17 cellular contexts compared by ENCODE assay signal in the genomic region with DNA sequence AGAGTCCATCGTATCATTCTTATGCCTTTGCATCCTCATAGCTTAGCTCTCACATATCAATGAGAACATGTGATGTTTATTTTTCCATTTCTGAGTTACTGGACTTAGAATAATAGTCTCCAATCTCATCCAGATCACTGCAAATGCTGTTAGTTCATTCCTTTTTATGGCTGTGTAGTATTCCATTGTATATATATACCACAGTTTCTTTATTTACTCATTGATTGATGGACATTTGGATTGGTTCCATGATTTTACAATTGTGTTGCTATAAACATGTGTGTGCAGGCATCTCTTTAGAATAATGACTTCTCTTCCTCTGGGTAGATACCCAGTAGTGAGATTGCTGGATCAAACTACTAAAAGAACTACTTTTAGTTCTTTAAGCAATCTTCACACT. TPM values are rescaled to one million over a fixed set of nuclear protein-coding genes. Genes with fewer than 3 reads are reported as not detected.
DNase-seq lines count a peak whose midpoint lies in the region; ATAC-seq and TF ChIP-seq lines count a peak whose summit lies in the region.
"Had no signal": no experiment of that assay in that cellular context is flagged by ENCODE, and none has a peak within 500 bp of the region (broad histone marks: within the 10 kb centered on the region; RNA-seq: fewer than 3 reads in every experiment).

No MANE protein-coding gene starts in this region.

- no peaks in the 10 kb centered on the region for H3K79me2 ChIP-seq in SK-N-SH (ENCODE audit: insufficient read depth)

- TF ChIP-seq EP300 in SK-N-SH (IDR thresholded peaks at IDR 0.05; ENCODE audit: borderline replicate concordance in 1 of 2, low read depth in 1 of 2, low read length in 1 of 2) = no peak

- no peaks in the 10 kb centered on the region for H3K27me3 Mint-ChIP-seq in endodermal cell (ENCODE audit: insufficient read depth)
- H3K27me3 Mint-ChIP-seq: B cell; CD4-positive, alpha-beta T cell had no signal

- no peak for ATAC-seq in SK-N-SH treated with all-trans-retinoic acid at 6 μM for 48 hours
- ATAC-seq: A549; CD8-positive, alpha-beta T cell had no signal

- H3K4me1 ChIP-seq in SK-N-SH (ENCODE audit: control insufficient read depth in 1 of 2, insufficient read depth in 2 of 2, low read depth in 1 of 2, low read length in 1 of 2) (no peaks in the 10 kb centered on the region), endodermal cell (ENCODE audit: control insufficient read depth, insufficient read depth, low read length) (no peaks in the 10 kb centered on the region)
- H3K4me1 ChIP-seq: A549 had no signal

- H3K4me1 Mint-ChIP-seq in endodermal cell = peaks cover 4% of the 10 kb centered on the region

- TF ChIP-seq RAD21 in SK-N-SH (IDR thresholded peaks at IDR 0.05; ENCODE audit: low read length) = no peak

- no peaks in the 10 kb centered on the region for H3F3A ChIP-seq in SK-N-SH (replicated peaks; ENCODE audit: insufficient read depth)

- H3K9ac ChIP-seq in SK-N-SH = no peak overlapping the region
- no peak overlapping the region for H3K9ac ChIP-seq in endodermal cell (ENCODE audit: extremely low read depth, low read length, poor library complexity, severe bottlenecking)
- H3K9ac ChIP-seq: BLaER1 treated with 17β-estradiol and CSF1 and Interleukin-3, amounts not matched to agents 10 nM and 100 nM had no signal

- H3K9me3 Mint-ChIP-seq in endodermal cell = peaks cover 48% of the 10 kb centered on the region

- H3K4me2 ChIP-seq in SK-N-SH = no peak overlapping the region
- H3K4me2 ChIP-seq: A549; BLaER1 treated with 17β-estradiol and CSF1 and Interleukin-3, amounts not matched to agents 10 nM and 100 nM had no signal

- H2AFZ ChIP-seq in SK-N-SH (ENCODE audit: low read depth) = no peak overlapping the region

- CTCF ChIA-PET in SK-N-SH (lab: Yijun Ruan, JAX) = no interaction called here

- peaks cover 7% of the 10 kb centered on the region for H3K36me3 Mint-ChIP-seq in endodermal cell (ENCODE audit: low read depth)

- H3K9me3 ChIP-seq in SK-N-SH = no peaks in the 10 kb centered on the region
- H3K9me3 ChIP-seq in endodermal cell (ENCODE audit: control insufficient read depth, low read length) = peaks cover 56% of the 10 kb centered on the region
- peaks cover 3% of the 10 kb centered on the region for H3K9me3 ChIP-seq in MG63

- H3K27me3 ChIP-seq in SK-N-SH (ENCODE audit: insufficient read depth) (no peaks in the 10 kb centered on the region), endodermal cell (ENCODE audit: control insufficient read depth, insufficient read depth, low read length, poor library complexity, severe bottlenecking) (no peaks in the 10 kb centered on the region), MG63 (no peaks in the 10 kb centered on the region)
- H3K27me3 ChIP-seq: BLaER1 treated with 17β-estradiol and CSF1 and Interleukin-3, amounts not matched to agents 10 nM and 100 nM had no signal

- no peaks in the 10 kb centered on the region for H4K20me1 ChIP-seq in SK-N-SH (ENCODE audit: insufficient read depth)
- H4K20me1 ChIP-seq: BLaER1 treated with 17β-estradiol and CSF1 and Interleukin-3, amounts not matched to agents 10 nM and 100 nM had no signal

- H3K36me3 ChIP-seq in SK-N-SH (replicated peaks in 1 of 2; ENCODE audit: control insufficient read depth in 1 of 2, insufficient read depth in 2 of 2, low read length in 1 of 2) = no peaks in the 10 kb centered on the region
- no peaks in the 10 kb centered on the region for H3K36me3 ChIP-seq in endodermal cell (ENCODE audit: control insufficient read depth, insufficient read depth, low read length)
- H3K36me3 ChIP-seq in MG63 = no peaks in the 10 kb centered on the region
- H3K36me3 ChIP-seq: BLaER1 treated with 17β-estradiol and CSF1 and Interleukin-3, amounts not matched to agents 10 nM and 100 nM had no signal

- DNase-seq in SK-N-SH (no peak), endodermal cell (no peak), NCI-H226 (no peak), MG63 (no peak)
- DNase-seq: AML-193; Caco-2; Calu3; CD4-positive, alpha-beta T cell; CD8-positive, alpha-beta T cell; DMS79 treated with DMSO at 0.1 percent for 48 hours; GF-D8 had no signal

- H3K4me3 Mint-ChIP-seq in endodermal cell = no peak overlapping the region
- H3K4me3 Mint-ChIP-seq: B cell; CD4-positive, alpha-beta T cell; CD8-positive, alpha-beta T cell had no signal

- WGBS in SK-N-SH (ENCODE audit: low lambda C conversion rate) = 80% methylated on average over 1 of the region's 1 CpG
- WGBS in endodermal cell (ENCODE audit: insufficient coverage in 1 of 2, insufficient read length in 1 of 2), 2 experiments = 100% methylated on average over 1 of the region's 1 CpG; no CpG with 5 or more reads in 1 of the 2 experiments

- H3K27ac Mint-ChIP-seq in endodermal cell = no peak overlapping the region
- H3K27ac Mint-ChIP-seq: B cell; CD4-positive, alpha-beta T cell; CD8-positive, alpha-beta T cell had no signal

- H3K4me3 ChIP-seq in SK-N-SH (ENCODE audit: low read depth in 2 of 2, low read length in 1 of 2) (no peak overlapping the region), endodermal cell (ENCODE audit: low read length) (peak overlapping the region; percentile 35), MG63 (no peak overlapping the region)
- H3K4me3 ChIP-seq: A549; BLaER1 treated with 17β-estradiol and CSF1 and Interleukin-3, amounts not matched to agents 10 nM and 100 nM had no signal

- H3K9me2 ChIP-seq in SK-N-SH = no peaks in the 10 kb centered on the region

- H3K27ac ChIP-seq in SK-N-SH (ENCODE audit: low read depth in 2 of 2, low read length in 1 of 2) = no peak overlapping the region
- H3K27ac ChIP-seq in endodermal cell (ENCODE audit: low read depth, low read length) = no peak overlapping the region
- H3K27ac ChIP-seq: 22Rv1; A549; BLaER1 treated with 17β-estradiol and CSF1 and Interleukin-3, amounts not matched to agents 10 nM and 100 nM; C4-2B had no signal

- POLR2A ChIA-PET in SK-N-SH (lab: Yijun Ruan, JAX) = no interaction called here

- TF ChIP-seq CTCF in SK-N-SH (IDR thresholded peaks at IDR 0.05) (no peak), endodermal cell (conservative IDR thresholded peaks at IDR 0.05) (no peak)

TF ChIP-seq in SK-N-SH treated with all-trans-retinoic acid at 6 μM for 48 hours, 23 proteins besides CTCF, POLR2A, EP300 and RAD21:
- no peak for TF ChIP-seq RARB (CRISPR knock-in tag; IDR thresholded peaks at IDR 0.05)
- TF ChIP-seq ZNF8 (CRISPR knock-in tag; IDR thresholded peaks at IDR 0.05) = peak; percentile 91

TF ChIP-seq in SK-N-SH, 30 proteins besides CTCF, POLR2A, EP300 and RAD21:
- TF ChIP-seq SMC3 (IDR thresholded peaks at IDR 0.05; ENCODE audit: low read depth, low read length) (no peak), GATA2 (CRISPR knock-in tag; IDR thresholded peaks at IDR 0.05) (no peak), TEAD4 (IDR thresholded peaks at IDR 0.05; ENCODE audit: borderline replicate concordance, insufficient read depth) (no peak), ELF1 (IDR thresholded peaks at IDR 0.05) (no peak), RXRA (IDR thresholded peaks at IDR 0.05; ENCODE audit: borderline replicate concordance, low read depth) (no peak), SIN3A (IDR thresholded peaks at IDR 0.05; ENCODE audit: borderline replicate concordance, low read depth, low read length) (no peak), RFX5 (IDR thresholded peaks at IDR 0.05; ENCODE audit: low read length) (no peak), POLR2AphosphoS5 (IDR thresholded peaks at IDR 0.05; ENCODE audit: low read depth, low read length) (no peak)
- TF ChIP-seq, protein P1, sequence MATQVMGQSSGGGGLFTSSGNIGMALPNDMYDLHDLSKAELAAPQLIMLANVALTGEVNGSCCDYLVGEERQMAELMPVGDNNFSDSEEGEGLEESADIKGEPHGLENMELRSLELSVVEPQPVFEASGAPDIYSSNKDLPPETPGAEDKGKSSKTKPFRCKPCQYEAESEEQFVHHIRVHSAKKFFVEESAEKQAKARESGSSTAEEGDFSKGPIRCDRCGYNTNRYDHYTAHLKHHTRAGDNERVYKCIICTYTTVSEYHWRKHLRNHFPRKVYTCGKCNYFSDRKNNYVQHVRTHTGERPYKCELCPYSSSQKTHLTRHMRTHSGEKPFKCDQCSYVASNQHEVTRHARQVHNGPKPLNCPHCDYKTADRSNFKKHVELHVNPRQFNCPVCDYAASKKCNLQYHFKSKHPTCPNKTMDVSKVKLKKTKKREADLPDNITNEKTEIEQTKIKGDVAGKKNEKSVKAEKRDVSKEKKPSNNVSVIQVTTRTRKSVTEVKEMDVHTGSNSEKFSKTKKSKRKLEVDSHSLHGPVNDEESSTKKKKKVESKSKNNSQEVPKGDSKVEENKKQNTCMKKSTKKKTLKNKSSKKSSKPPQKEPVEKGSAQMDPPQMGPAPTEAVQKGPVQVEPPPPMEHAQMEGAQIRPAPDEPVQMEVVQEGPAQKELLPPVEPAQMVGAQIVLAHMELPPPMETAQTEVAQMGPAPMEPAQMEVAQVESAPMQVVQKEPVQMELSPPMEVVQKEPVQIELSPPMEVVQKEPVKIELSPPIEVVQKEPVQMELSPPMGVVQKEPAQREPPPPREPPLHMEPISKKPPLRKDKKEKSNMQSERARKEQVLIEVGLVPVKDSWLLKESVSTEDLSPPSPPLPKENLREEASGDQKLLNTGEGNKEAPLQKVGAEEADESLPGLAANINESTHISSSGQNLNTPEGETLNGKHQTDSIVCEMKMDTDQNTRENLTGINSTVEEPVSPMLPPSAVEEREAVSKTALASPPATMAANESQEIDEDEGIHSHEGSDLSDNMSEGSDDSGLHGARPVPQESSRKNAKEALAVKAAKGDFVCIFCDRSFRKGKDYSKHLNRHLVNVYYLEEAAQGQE (IDR thresholded peaks at IDR 0.05; ENCODE audit: low read depth, low read length) = no peak

RNA-seq across cellular contexts. Expression of a gene that starts 21.0 kb away (rescaled TPM):
- polyA plus RNA-seq in SK-N-SH (2012; rRNA removed) = 28.4 and 36.1 TPM in 2 replicates
- polyA plus RNA-seq in SK-N-SH (2012; cell fraction: cytosol; rRNA removed) = 29.4 and 31.6 TPM in 2 replicates
- 64.7 and 89.2 TPM in 2 replicates for polyA plus RNA-seq in SK-N-SH (2012; cell fraction: nucleus; rRNA removed)
- 10 to 100 TPM; 38.8 to 43.0 TPM for total RNA-seq in endodermal cell
- 19.8 TPM for polyA plus RNA-seq in endodermal cell (2013, experiment 1 of 2)
- 17.0 TPM for polyA plus RNA-seq in endodermal cell (2013, experiment 2 of 2)
- total RNA-seq in MG63 (2014; rRNA removed; shearing (Covaris generic); ENCODE audit: low replicate concordance) = 7.1 and 20.6 TPM in 2 replicates
